In genomic region chr19:35897706-35898451, GRCh38 we compare ENCODE assay signal across 9 cellular contexts. TPM values are rescaled to one million over a fixed set of nuclear protein-coding genes. Genes with fewer than 3 reads are reported as not detected.
DNase-seq lines count a peak whose midpoint lies in the region; ATAC-seq and TF ChIP-seq lines count a peak whose summit lies in the region.
"Had no signal": no experiment of that assay in that cellular context is flagged by ENCODE, and none has a peak within 500 bp of the region (broad histone marks: within the 10 kb centered on the region; RNA-seq: fewer than 3 reads in every experiment).

No MANE protein-coding gene starts in this region.

- TF ChIP-seq CTCF in right atrium auricular region (IDR thresholded peaks at IDR 0.05) (no peak), cardiac fibroblast (IDR thresholded peaks at IDR 0.05; ENCODE audit: low read depth, low read length) (no peak), uterus (IDR thresholded peaks at IDR 0.05) (no peak)

- no peak for DNase-seq in right atrium auricular region (ENCODE audit: low spot score)
- DNase-seq in Right ventricle myocardium superior, result no peak
- no peak for DNase-seq in cardiac fibroblast (ENCODE audit: low read depth in 2 of 2)
- DNase-seq in uterus, result no peak
- DNase-seq in effector CD4-positive, alpha-beta T cell, result no peak
- DNase-seq in SKM-1 treated with dmso at 0.1 percent for 144 hours (lab: John Stamatoyannopoulos, UW; ENCODE audit: unreplicated experiment), result no peak
- DNase-seq in NCI-H1694 (lab: John Stamatoyannopoulos, UW), result no peak

- H3K4me3 ChIP-seq in right atrium auricular region, result peak overlapping the region in 1 of 2 donors; percentile 75
- H3K4me3 ChIP-seq in cardiac fibroblast (replicated peaks in 1 of 2; ENCODE audit: low read depth in 2 of 2, low read length in 2 of 2), result peak overlapping the region; percentile 75 to 80
- peak overlapping the region; percentile 74 to 91 for H3K4me3 ChIP-seq in muscle layer of colon (ENCODE audit: low read depth in 1 of 2, low read length in 2 of 2)
- peak overlapping the region; percentile 62 to 81 for H3K4me3 ChIP-seq in uterus

- ATAC-seq in Right ventricle myocardium superior (ENCODE audit: poor library complexity), result no peak

- H3K4me1 ChIP-seq in right atrium auricular region, result peaks cover 0 to 25% of the 10 kb centered on the region in 2 donors
- peaks cover 11% of the 10 kb centered on the region for H3K4me1 ChIP-seq in muscle layer of colon (ENCODE audit: insufficient read depth, low read length)
- peaks cover 0 to 17% of the 10 kb centered on the region in 2 donors for H3K4me1 ChIP-seq in uterus

- intact Hi-C loops in Right ventricle myocardium superior (cut with DNase I), result no loop called here
- intact Hi-C loops in uterus (cut with DNase I; ENCODE audit: low total_unique reads), result no loop called here

- H3K9me3 ChIP-seq in right atrium auricular region, result no peaks in the 10 kb centered on the region
- H3K9me3 ChIP-seq in muscle layer of colon (ENCODE audit: low read length), result no peaks in the 10 kb centered on the region
- H3K9me3 ChIP-seq in uterus, result no peaks in the 10 kb centered on the region

- H3K27me3 ChIP-seq in right atrium auricular region, result no peaks in the 10 kb centered on the region
- no peaks in the 10 kb centered on the region for H3K27me3 ChIP-seq in muscle layer of colon (ENCODE audit: control insufficient read depth in 1 of 2, insufficient read depth in 2 of 2, low read length in 2 of 2)
- no peaks in the 10 kb centered on the region for H3K27me3 ChIP-seq in uterus

- H3K9ac ChIP-seq in muscle layer of colon (ENCODE audit: low read length), result peak overlapping the region; percentile 65

- no peak for TF ChIP-seq POLR2A in uterus (IDR thresholded peaks at IDR 0.05)

- H3K27ac ChIP-seq in right atrium auricular region, result peak overlapping the region; percentile 78 to 85
- peak overlapping the region; percentile 90 for H3K27ac ChIP-seq in muscle layer of colon (ENCODE audit: low read depth, low read length)
- peak overlapping the region; percentile 87 to 89 for H3K27ac ChIP-seq in uterus

- H3K36me3 ChIP-seq in right atrium auricular region (peaks cover 25% of the 10 kb centered on the region), muscle layer of colon (ENCODE audit: insufficient read depth, low read length) (peaks cover 28% of the 10 kb centered on the region), uterus (no peaks in the 10 kb centered on the region)

RNA-seq across cellular contexts. Expression of gene NFKBID, which starts 2.5 kb away (rescaled TPM):
- total RNA-seq in right atrium auricular region (1 to 10 TPM; 1.3 to 2.1 TPM), Right ventricle myocardium superior (2.6 TPM), uterus (10 to 100 TPM in 2 of 4 donors, 1 to 10 TPM in 2; 4.4 to 18.2 (median 9.5) TPM)

RNA-seq across cellular contexts. Expression of gene HCST, which starts 4.5 kb away (rescaled TPM):
- 1 to 10 TPM in 1 of 2 donors, not detected in 1; 3.3 TPM for total RNA-seq in right atrium auricular region
- total RNA-seq in Right ventricle myocardium superior, result 4.1 TPM
- 10 to 100 TPM in 1 of 4 donors, 1 to 10 TPM in 2, not detected in 1; 1.6 to 47.1 (median 4.5) TPM for total RNA-seq in uterus
- total RNA-seq: Daoy had no signal

RNA-seq across cellular contexts. Expression of gene TYROBP, which starts 10.2 kb away (rescaled TPM):
- total RNA-seq in right atrium auricular region, result 10 to 100 TPM; 26.1 to 85.4 TPM
- 28.3 TPM for total RNA-seq in Right ventricle myocardium superior
- total RNA-seq in uterus, result 10 to 100 TPM in 3 of 4 donors, 1 to 10 TPM in 1; 1.3 to 25.0 (median 14.9) TPM
- total RNA-seq: Daoy had no signal

RNA-seq across cellular contexts. Expression of gene APLP1, which starts 29.5 kb away (rescaled TPM):
- total RNA-seq in right atrium auricular region (10 to 100 TPM; 17.5 to 33.6 TPM), Right ventricle myocardium superior (17.8 TPM), uterus (10 to 100 TPM in 1 of 4 donors, 1 to 10 TPM in 1, not detected in 2; 6.1 to 16.2 TPM)

RNA-seq across cellular contexts. Expression of gene LRFN3, which starts 38.3 kb away (rescaled TPM):
- 10 to 100 TPM; 10.5 to 13.1 TPM for total RNA-seq in right atrium auricular region
- total RNA-seq in Right ventricle myocardium superior, result 6.1 TPM
- total RNA-seq in uterus, result 10 to 100 TPM in 2 of 4 donors, 1 to 10 TPM in 2; 3.1 to 22.4 (median 9.6) TPM
